Comparison of ENCODE assay signal across 1 cellular context in the genomic region with DNA sequence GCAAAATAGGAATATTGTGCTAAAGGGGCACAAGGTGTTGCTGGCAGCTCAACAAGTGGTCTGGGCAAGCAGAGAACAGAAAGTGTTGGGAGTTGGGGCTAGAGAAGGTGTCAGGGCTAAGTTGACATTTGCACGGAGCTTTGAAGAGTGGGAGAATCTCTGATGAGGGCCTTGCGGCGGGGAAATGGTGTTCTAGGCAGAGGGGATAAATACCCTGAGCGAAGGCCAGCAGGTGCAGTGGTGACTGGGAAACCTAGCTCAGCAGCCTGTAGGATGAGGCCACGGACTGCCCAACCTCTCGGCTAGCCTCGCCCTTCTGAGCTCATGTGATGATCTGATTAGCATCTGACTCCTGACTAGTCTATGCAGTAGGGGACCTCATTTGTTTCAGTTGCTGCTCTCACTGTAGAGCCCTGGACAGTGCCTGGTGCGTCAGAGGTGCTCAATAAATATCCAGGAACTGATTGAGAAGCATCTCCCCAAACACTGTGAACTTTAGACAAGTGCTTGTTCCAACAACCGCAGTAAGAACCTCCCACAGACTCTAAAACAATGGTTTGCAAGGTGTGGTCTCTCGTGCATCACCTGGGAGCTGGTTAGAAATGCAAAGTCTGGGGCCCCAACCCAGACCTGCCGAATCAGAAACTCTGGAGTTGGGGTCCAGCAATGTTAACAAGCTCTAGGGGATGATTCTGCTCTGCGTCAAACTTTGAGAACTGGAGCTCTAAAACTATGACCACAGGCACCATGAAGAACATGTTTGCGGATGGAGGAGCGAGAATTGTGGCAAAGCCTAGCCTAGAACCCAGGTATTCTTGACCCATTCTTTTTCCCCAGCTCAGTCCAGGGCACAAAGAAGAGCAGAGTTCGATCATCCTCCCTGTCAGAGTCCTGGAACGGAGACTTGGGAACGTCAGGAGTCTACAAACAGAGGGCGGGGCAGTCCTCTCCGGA.
TF ChIP-seq lines count a peak whose summit lies in the region.

No MANE protein-coding gene starts in this region.

TF ChIP-seq in GM12878, 131 proteins besides CTCF, POLR2A, EP300 and RAD21 (continued from another document):
- TF ChIP-seq, protein P1, sequence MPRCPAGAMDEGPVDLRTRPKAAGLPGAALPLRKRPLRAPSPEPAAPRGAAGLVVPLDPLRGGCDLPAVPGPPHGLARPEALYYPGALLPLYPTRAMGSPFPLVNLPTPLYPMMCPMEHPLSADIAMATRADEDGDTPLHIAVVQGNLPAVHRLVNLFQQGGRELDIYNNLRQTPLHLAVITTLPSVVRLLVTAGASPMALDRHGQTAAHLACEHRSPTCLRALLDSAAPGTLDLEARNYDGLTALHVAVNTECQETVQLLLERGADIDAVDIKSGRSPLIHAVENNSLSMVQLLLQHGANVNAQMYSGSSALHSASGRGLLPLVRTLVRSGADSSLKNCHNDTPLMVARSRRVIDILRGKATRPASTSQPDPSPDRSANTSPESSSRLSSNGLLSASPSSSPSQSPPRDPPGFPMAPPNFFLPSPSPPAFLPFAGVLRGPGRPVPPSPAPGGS (IDR thresholded peaks at IDR 0.05; ENCODE audit: borderline replicate concordance, insufficient read depth, low read depth, low read length, poor library complexity, severe bottlenecking), result no peak
- TF ChIP-seq CBFB (IDR thresholded peaks at IDR 0.05; ENCODE audit: low read depth), result no peak
- no peak for TF ChIP-seq GATAD2B (conservative IDR thresholded peaks at IDR 0.05; ENCODE audit: low read depth)
- TF ChIP-seq, protein P2, sequence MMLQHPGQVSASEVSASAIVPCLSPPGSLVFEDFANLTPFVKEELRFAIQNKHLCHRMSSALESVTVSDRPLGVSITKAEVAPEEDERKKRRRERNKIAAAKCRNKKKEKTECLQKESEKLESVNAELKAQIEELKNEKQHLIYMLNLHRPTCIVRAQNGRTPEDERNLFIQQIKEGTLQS (IDR thresholded peaks at IDR 0.05; ENCODE audit: borderline replicate concordance, extremely low read depth, low read depth, low read length), result no peak
- TF ChIP-seq, protein P3, sequence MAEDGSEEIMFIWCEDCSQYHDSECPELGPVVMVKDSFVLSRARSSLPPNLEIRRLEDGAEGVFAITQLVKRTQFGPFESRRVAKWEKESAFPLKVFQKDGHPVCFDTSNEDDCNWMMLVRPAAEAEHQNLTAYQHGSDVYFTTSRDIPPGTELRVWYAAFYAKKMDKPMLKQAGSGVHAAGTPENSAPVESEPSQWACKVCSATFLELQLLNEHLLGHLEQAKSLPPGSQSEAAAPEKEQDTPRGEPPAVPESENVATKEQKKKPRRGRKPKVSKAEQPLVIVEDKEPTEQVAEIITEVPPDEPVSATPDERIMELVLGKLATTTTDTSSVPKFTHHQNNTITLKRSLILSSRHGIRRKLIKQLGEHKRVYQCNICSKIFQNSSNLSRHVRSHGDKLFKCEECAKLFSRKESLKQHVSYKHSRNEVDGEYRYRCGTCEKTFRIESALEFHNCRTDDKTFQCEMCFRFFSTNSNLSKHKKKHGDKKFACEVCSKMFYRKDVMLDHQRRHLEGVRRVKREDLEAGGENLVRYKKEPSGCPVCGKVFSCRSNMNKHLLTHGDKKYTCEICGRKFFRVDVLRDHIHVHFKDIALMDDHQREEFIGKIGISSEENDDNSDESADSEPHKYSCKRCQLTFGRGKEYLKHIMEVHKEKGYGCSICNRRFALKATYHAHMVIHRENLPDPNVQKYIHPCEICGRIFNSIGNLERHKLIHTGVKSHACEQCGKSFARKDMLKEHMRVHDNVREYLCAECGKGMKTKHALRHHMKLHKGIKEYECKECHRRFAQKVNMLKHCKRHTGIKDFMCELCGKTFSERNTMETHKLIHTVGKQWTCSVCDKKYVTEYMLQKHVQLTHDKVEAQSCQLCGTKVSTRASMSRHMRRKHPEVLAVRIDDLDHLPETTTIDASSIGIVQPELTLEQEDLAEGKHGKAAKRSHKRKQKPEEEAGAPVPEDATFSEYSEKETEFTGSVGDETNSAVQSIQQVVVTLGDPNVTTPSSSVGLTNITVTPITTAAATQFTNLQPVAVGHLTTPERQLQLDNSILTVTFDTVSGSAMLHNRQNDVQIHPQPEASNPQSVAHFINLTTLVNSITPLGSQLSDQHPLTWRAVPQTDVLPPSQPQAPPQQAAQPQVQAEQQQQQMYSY (CRISPR knock-in tag; IDR thresholded peaks at IDR 0.05), result no peak
- no peak for TF ChIP-seq NR2F1 (conservative IDR thresholded peaks at IDR 0.05)
- TF ChIP-seq, protein P4, sequence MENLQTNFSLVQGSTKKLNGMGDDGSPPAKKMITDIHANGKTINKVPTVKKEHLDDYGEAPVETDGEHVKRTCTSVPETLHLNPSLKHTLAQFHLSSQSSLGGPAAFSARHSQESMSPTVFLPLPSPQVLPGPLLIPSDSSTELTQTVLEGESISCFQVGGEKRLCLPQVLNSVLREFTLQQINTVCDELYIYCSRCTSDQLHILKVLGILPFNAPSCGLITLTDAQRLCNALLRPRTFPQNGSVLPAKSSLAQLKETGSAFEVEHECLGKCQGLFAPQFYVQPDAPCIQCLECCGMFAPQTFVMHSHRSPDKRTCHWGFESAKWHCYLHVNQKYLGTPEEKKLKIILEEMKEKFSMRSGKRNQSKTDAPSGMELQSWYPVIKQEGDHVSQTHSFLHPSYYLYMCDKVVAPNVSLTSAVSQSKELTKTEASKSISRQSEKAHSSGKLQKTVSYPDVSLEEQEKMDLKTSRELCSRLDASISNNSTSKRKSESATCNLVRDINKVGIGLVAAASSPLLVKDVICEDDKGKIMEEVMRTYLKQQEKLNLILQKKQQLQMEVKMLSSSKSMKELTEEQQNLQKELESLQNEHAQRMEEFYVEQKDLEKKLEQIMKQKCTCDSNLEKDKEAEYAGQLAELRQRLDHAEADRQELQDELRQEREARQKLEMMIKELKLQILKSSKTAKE (IDR thresholded peaks at IDR 0.05; ENCODE audit: low read depth, poor library complexity, severe bottlenecking), result no peak
- TF ChIP-seq, protein P5, sequence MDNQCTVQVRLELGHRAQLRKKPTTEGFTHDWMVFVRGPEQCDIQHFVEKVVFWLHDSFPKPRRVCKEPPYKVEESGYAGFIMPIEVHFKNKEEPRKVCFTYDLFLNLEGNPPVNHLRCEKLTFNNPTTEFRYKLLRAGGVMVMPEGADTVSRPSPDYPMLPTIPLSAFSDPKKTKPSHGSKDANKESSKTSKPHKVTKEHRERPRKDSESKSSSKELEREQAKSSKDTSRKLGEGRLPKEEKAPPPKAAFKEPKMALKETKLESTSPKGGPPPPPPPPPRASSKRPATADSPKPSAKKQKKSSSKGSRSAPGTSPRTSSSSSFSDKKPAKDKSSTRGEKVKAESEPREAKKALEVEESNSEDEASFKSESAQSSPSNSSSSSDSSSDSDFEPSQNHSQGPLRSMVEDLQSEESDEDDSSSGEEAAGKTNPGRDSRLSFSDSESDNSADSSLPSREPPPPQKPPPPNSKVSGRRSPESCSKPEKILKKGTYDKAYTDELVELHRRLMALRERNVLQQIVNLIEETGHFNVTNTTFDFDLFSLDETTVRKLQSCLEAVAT (IDR thresholded peaks at IDR 0.05), result no peak
- no peak for TF ChIP-seq CHD1 (IDR thresholded peaks at IDR 0.05; ENCODE audit: low read depth, low read length)
- TF ChIP-seq MTA2 (IDR thresholded peaks at IDR 0.05; ENCODE audit: low read depth), result no peak
- no peak for TF ChIP-seq MTA3 (IDR thresholded peaks at IDR 0.05; ENCODE audit: borderline replicate concordance, low read length)
- TF ChIP-seq, protein P6, sequence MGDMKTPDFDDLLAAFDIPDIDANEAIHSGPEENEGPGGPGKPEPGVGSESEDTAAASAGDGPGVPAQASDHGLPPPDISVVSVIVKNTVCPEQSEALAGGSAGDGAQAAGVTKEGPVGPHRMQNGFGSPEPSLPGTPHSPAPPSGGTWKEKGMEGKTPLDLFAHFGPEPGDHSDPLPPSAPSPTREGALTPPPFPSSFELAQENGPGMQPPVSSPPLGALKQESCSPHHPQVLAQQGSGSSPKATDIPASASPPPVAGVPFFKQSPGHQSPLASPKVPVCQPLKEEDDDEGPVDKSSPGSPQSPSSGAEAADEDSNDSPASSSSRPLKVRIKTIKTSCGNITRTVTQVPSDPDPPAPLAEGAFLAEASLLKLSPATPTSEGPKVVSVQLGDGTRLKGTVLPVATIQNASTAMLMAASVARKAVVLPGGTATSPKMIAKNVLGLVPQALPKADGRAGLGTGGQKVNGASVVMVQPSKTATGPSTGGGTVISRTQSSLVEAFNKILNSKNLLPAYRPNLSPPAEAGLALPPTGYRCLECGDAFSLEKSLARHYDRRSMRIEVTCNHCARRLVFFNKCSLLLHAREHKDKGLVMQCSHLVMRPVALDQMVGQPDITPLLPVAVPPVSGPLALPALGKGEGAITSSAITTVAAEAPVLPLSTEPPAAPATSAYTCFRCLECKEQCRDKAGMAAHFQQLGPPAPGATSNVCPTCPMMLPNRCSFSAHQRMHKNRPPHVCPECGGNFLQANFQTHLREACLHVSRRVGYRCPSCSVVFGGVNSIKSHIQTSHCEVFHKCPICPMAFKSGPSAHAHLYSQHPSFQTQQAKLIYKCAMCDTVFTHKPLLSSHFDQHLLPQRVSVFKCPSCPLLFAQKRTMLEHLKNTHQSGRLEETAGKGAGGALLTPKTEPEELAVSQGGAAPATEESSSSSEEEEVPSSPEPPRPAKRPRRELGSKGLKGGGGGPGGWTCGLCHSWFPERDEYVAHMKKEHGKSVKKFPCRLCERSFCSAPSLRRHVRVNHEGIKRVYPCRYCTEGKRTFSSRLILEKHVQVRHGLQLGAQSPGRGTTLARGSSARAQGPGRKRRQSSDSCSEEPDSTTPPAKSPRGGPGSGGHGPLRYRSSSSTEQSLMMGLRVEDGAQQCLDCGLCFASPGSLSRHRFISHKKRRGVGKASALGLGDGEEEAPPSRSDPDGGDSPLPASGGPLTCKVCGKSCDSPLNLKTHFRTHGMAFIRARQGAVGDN (IDR thresholded peaks at IDR 0.05), result no peak
